ENCODE assay signal across 29 cellular contexts in the genomic region with DNA sequence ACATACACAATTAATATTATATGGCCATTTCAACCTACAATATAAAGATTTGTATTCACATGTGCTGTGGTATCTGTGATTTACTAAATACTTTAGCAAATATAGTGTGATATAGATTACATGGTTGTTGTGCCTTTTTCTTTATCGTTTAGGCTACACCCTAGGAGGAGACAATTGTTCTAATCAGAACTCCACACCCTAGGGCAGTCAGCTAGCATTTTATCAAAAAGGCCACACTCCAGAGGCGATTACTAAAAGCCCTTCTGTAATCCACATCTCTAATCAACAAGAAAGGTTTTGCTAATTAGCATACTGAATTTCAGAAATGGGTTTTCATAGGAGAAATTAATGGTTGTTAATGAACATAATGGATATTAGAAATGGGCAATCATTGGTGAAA.
"Had no signal": no experiment of that assay in that cellular context is flagged by ENCODE, and none has a peak within 500 bp of the region (broad histone marks: within the 10 kb centered on the region; RNA-seq: fewer than 3 reads in every experiment).

No MANE protein-coding gene starts in this region.

- DNase-seq: hypothalamus; immature natural killer cell; kidney; left colon; left lung; lower lobe of right lung; mammary epithelial cell; naive B cell; natural killer cell; nephron progenitor cell; pancreas; posterior cingulate gyrus; retina; right cardiac atrium; stimulated activated CD4-positive, alpha-beta T cell treated with anti-CD3 and anti-CD28 coated beads, Interleukin-12 subunit alpha, Interleukin-12 subunit beta, amount 100 ng/mL, for 4 hours; stimulated activated CD4-positive, alpha-beta T cell treated with anti-CD3 and anti-CD28 coated beads, Interleukin-15, amount 100 ng/mL, for 24 hours; stimulated activated CD4-positive, alpha-beta T cell treated with anti-CD3 and anti-CD28 coated beads, Interleukin-2, amount 100 ng/mL, for 24 hours; stimulated activated CD4-positive, alpha-beta T cell treated with anti-CD3 and anti-CD28 coated beads, Interleukin-4, amount 100 ng/mL, for 1 hour; stimulated activated naive B cell treated with anti-CD40 and anti-IgM and Interleukin-4, amounts not matched to agents 10 μg/mL and 1 μg/mL and 100 μg/mL, for 72 hours; stimulated activated naive CD8-positive, alpha-beta T cell treated with anti-CD3 and anti-CD28 coated beads, Interleukin-15, Interleukin-2, amounts not matched to agents 100 U/mL and 50 U/mL, for 24 hours; stomach; testis; thyroid gland; transverse colon; upper lobe of left lung had no signal

- H3K27ac ChIP-seq: left lung, lower lobe of right lung, pancreas, prostate gland, skin epidermis, stomach, testis, thyroid gland, transverse colon, upper lobe of left lung, vagina had no signal

- H3K4me3 Mint-ChIP-seq: immature natural killer cell; mesothelial cell of epicardium; naive B cell; natural killer cell; nephron progenitor cell; stimulated activated naive B cell treated with anti-CD40 and anti-IgM and Interleukin-4, amounts not matched to agents 10 μg/mL and 1 μg/mL and 100 μg/mL, for 72 hours had no signal

- H3K9me3 Mint-ChIP-seq: naive B cell; nephron progenitor cell; stimulated activated naive B cell treated with anti-CD40 and anti-IgM and Interleukin-4, amounts not matched to agents 10 μg/mL and 1 μg/mL and 100 μg/mL, for 72 hours had no signal

- H3K36me3 ChIP-seq: left lung, lower lobe of right lung, pancreas, prostate gland, stomach, thyroid gland, transverse colon, upper lobe of left lung, vagina had no signal

- H3K27me3 ChIP-seq: left lung, pancreas, stomach, testis, thyroid gland, transverse colon, upper lobe of left lung, vagina had no signal

- H3K4me1 ChIP-seq: left lung, lower lobe of right lung, pancreas, prostate gland, testis, thyroid gland, vagina had no signal

- H3K27ac Mint-ChIP-seq: immature natural killer cell; naive B cell; natural killer cell; stimulated activated naive B cell treated with anti-CD40 and anti-IgM and Interleukin-4, amounts not matched to agents 10 μg/mL and 1 μg/mL and 100 μg/mL, for 72 hours had no signal

- H3K4me1 Mint-ChIP-seq: immature natural killer cell; naive B cell; natural killer cell; stimulated activated naive B cell treated with anti-CD40 and anti-IgM and Interleukin-4, amounts not matched to agents 10 μg/mL and 1 μg/mL and 100 μg/mL, for 72 hours had no signal

- H3K36me3 Mint-ChIP-seq: immature natural killer cell; mesothelial cell of epicardium; naive B cell; natural killer cell; stimulated activated naive B cell treated with anti-CD40 and anti-IgM and Interleukin-4, amounts not matched to agents 10 μg/mL and 1 μg/mL and 100 μg/mL, for 72 hours had no signal

- H3K9me3 ChIP-seq: left lung, lower lobe of right lung, pancreas, prostate gland, stomach, testis, thyroid gland, transverse colon, upper lobe of left lung, vagina had no signal

- H3K4me3 ChIP-seq: left lung, lower lobe of right lung, pancreas, prostate gland, skin epidermis, stomach, testis, thyroid gland, transverse colon, upper lobe of left lung, vagina had no signal
